ENCODE assay signal across 16 cellular contexts in genomic region chr13:30997697-30998547, GRCh38.
A peak's percentile ranks its signal among the peaks of the same experiment; 100 is the strongest.
DNase-seq lines count a peak whose midpoint lies in the region; ATAC-seq, FAIRE-seq and TF ChIP-seq lines count a peak whose summit lies in the region.
"Had no signal": no experiment of that assay in that cellular context is flagged by ENCODE, and none has a peak within 500 bp of the region (broad histone marks: within the 10 kb centered on the region; RNA-seq: fewer than 3 reads in every experiment).

No MANE protein-coding gene starts in this region.

- no peak overlapping the region for H3K27ac Mint-ChIP-seq in nephron progenitor cell
- H3K27ac Mint-ChIP-seq: naive thymus-derived CD8-positive, alpha-beta T cell; T-helper 1 cell treated with Interleukin-12 subunit alpha and Interleukin-12 subunit beta and Interleukin-4 antibody, amounts not matched to agents 30 μg/mL and 1 μg/mL, for 36 hours had no signal

- H3K4me3 ChIP-seq in small intestine (ENCODE audit: low read depth in 1 of 2, low read length in 2 of 2): no peak overlapping the region
- H3K4me3 ChIP-seq: body of pancreas, transverse colon had no signal

- intact Hi-C loops in Right ventricle myocardium inferior (cut with DNase I): no loop called here
- intact Hi-C loops in cardiac septum (cut with DNase I): no loop called here
- intact Hi-C loops in left cardiac atrium (cut with DNase I): no loop called here

- peaks cover 0 to 5% of the 10 kb centered on the region in 2 donors for H3K27me3 ChIP-seq in small intestine (ENCODE audit: control insufficient read depth in 2 of 2, insufficient read depth in 2 of 2, low read length in 2 of 2)
- H3K27me3 ChIP-seq: body of pancreas, transverse colon had no signal

- peaks cover 20% of the 10 kb centered on the region for H3K4me1 Mint-ChIP-seq in nephron progenitor cell
- H3K4me1 Mint-ChIP-seq: naive thymus-derived CD8-positive, alpha-beta T cell had no signal

- H3K36me3 ChIP-seq in small intestine (ENCODE audit: control insufficient read depth in 2 of 2, insufficient read depth in 2 of 2, low read length in 2 of 2): no peaks in the 10 kb centered on the region
- H3K36me3 ChIP-seq: transverse colon had no signal

- no peaks in the 10 kb centered on the region for H3K4me1 ChIP-seq in small intestine (ENCODE audit: control insufficient read depth in 2 of 2, insufficient read depth in 1 of 2, low read depth in 1 of 2, low read length in 1 of 2)
- H3K4me1 ChIP-seq: body of pancreas had no signal

- H3K36me3 Mint-ChIP-seq in nephron progenitor cell (ENCODE audit: low read depth): no peaks in the 10 kb centered on the region
- H3K36me3 Mint-ChIP-seq: naive thymus-derived CD8-positive, alpha-beta T cell had no signal

- H3K27ac ChIP-seq in temporal lobe (ENCODE audit: low read depth, low read length) (peak overlapping the region; percentile 55), small intestine (ENCODE audit: low read depth in 1 of 2, low read length in 1 of 2) (no peak overlapping the region)
- H3K27ac ChIP-seq: body of pancreas had no signal

- peaks cover 3% of the 10 kb centered on the region for H3K27me3 Mint-ChIP-seq in nephron progenitor cell (ENCODE audit: low read depth, poor library complexity)

- H3K9me3 ChIP-seq in small intestine (ENCODE audit: control insufficient read depth, low read depth): no peaks in the 10 kb centered on the region
- H3K9me3 ChIP-seq: body of pancreas, transverse colon had no signal

- WGBS in small intestine, 3 donors: 46 to 57% (median 57%) methylated on average over 5 of the region's 5 CpGs

- H3K4me3 Mint-ChIP-seq in nephron progenitor cell: no peak overlapping the region
- H3K4me3 Mint-ChIP-seq: naive thymus-derived CD8-positive, alpha-beta T cell; T-helper 1 cell treated with Interleukin-12 subunit alpha and Interleukin-12 subunit beta and Interleukin-4 antibody, amounts not matched to agents 30 μg/mL and 1 μg/mL, for 36 hours had no signal

- no peak for TF ChIP-seq CTCF in nephron progenitor cell (IDR thresholded peaks at IDR 0.05)

- ATAC-seq in Right ventricle myocardium inferior (peak; percentile 67), left cardiac atrium (peak; percentile 67 to 68)
- ATAC-seq: body of pancreas; naive thymus-derived CD8-positive, alpha-beta T cell had no signal

- H3K9me3 Mint-ChIP-seq in nephron progenitor cell: no peaks in the 10 kb centered on the region
- H3K9me3 Mint-ChIP-seq: T-helper 1 cell treated with Interleukin-12 subunit alpha and Interleukin-12 subunit beta and Interleukin-4 antibody, amounts not matched to agents 30 μg/mL and 1 μg/mL, for 36 hours had no signal

- FAIRE-seq in small intestine (lab: Jason Lieb, UNC): no peak
- FAIRE-seq: GM18507 had no signal

- DNase-seq in Right ventricle myocardium inferior (ENCODE audit: missing footprints) (no peak), cardiac septum (ENCODE audit: low spot score) (no peak), NCI-H748 treated with DMSO at 0.1 percent for 48 hours (lab: John Stamatoyannopoulos, UW) (peak; percentile 81), left cardiac atrium (peak; percentile 55), NCI-H82 (lab: John Stamatoyannopoulos, UW) (no peak), nephron progenitor cell (no peak), small intestine (no peak)
- DNase-seq: activated CD4-positive, CD25-positive, alpha-beta regulatory T cell; activated gamma-delta T cell; body of pancreas; naive thymus-derived CD8-positive, alpha-beta T cell; stimulated activated CD4-positive, alpha-beta T cell treated with anti-CD3 and anti-CD28 coated beads, Interleukin-2, amount 100 ng/mL, for 24 hours; transverse colon had no signal

Comparison
In these comparisons a context has a peak if more than half of its experiments do, and no peak if none do; other contexts are left out.
1. DNase-seq: peak in NCI-H748 treated with DMSO at 0.1 percent for 48 hours (single experiment) and left cardiac atrium (single experiment); none in Right ventricle myocardium inferior (single experiment), cardiac septum (single experiment), NCI-H82 (single experiment), nephron progenitor cell (single experiment) and small intestine (single experiment).